ENCODE assay signal across 26 cellular contexts in genomic region chr21:34565238-34565637, GRCh38.
"Had no signal": no experiment of that assay in that cellular context is flagged by ENCODE, and none has a peak within 500 bp of the region (broad histone marks: within the 10 kb centered on the region; RNA-seq: fewer than 3 reads in every experiment).

No MANE protein-coding gene starts in this region.

- H3K4me2 ChIP-seq: neural progenitor cell had no signal

- FAIRE-seq: frontal cortex, kidney had no signal

- H3K27ac ChIP-seq: ascending aorta, epithelial cell of prostate, neural progenitor cell, parathyroid adenoma, psoas muscle, spleen, testis, transverse colon had no signal

- H3K27me3 ChIP-seq: ascending aorta, neural progenitor cell, spleen, testis, transverse colon had no signal

- DNase-seq: activated CD4-positive, alpha-beta T cell treated with anti-CD3 and anti-CD28 coated beads for 36 hours; activated CD4-positive, alpha-beta T cell treated with anti-CD3 and anti-CD28 coated beads, Interleukin-2, amount 50 U/mL, for 48 hours; activated CD4-positive, CD25-positive, alpha-beta regulatory T cell; activated CD8-positive, alpha-beta memory T cell treated with anti-CD3 and anti-CD28 coated beads for 24 hours; activated effector memory CD4-positive, alpha-beta T cell treated with Interleukin-2 at 50 U/mL for 16 hours; activated naive CD4-positive, alpha-beta T cell treated with Interleukin-2 at 50 U/mL for 16 hours; caudate nucleus; glutamatergic neuron; hippocampal formation; kidney; mesendoderm; natural killer cell; occipital lobe; psoas muscle; spleen; stimulated activated naive CD4-positive, alpha-beta T cell treated with Interleukin-2 at 50 U/mL for 16 hours; T-helper 1 cell; testis; transverse colon had no signal

- H3K36me3 ChIP-seq: ascending aorta, neural progenitor cell, transverse colon had no signal

- H3K4me1 ChIP-seq: psoas muscle, testis had no signal

- ATAC-seq: activated CD4-positive, alpha-beta T cell treated with anti-CD3 and anti-CD28 coated beads for 36 hours; left lobe of liver; natural killer cell; psoas muscle had no signal

- H3K4me3 ChIP-seq: ascending aorta, lung, neural progenitor cell, psoas muscle, spleen, testis, transverse colon had no signal

- H3K9me3 ChIP-seq: ascending aorta, psoas muscle, spleen, testis, transverse colon had no signal
